31 cellular contexts compared by ENCODE assay signal in genomic region chr7:128399991-128400390, GRCh38. TPM values are rescaled to one million over a fixed set of nuclear protein-coding genes. Genes with fewer than 3 reads are reported as not detected.
"Had no signal": no experiment of that assay in that cellular context is flagged by ENCODE, and none has a peak within 500 bp of the region (broad histone marks: within the 10 kb centered on the region; RNA-seq: fewer than 3 reads in every experiment).

No MANE protein-coding gene starts in this region.

- H3K9me3 ChIP-seq: ovary, prostate gland, right atrium auricular region, right lobe of liver, sigmoid colon, stomach, thoracic aorta, thyroid gland, tibial nerve, upper lobe of left lung, vagina had no signal

- H3K27ac Mint-ChIP-seq: natural killer cell; nephron; neural progenitor cell; stimulated activated effector memory CD8-positive, alpha-beta T cell treated with anti-CD3 and anti-CD28 coated beads, Interleukin-12 subunit alpha, Interleukin-12 subunit beta, amount 100 ng/mL, for 72 hours had no signal

- H3K4me1 ChIP-seq: parathyroid adenoma, right lobe of liver had no signal

- H3K36me3 Mint-ChIP-seq: natural killer cell had no signal

- H3K27ac ChIP-seq: neural progenitor cell, ovary, parathyroid adenoma, prostate gland, right atrium auricular region, right lobe of liver, sigmoid colon, stomach, thoracic aorta, thyroid gland, tibial nerve, upper lobe of left lung, vagina had no signal

- H3K9me3 Mint-ChIP-seq: naive B cell; natural killer cell; nephron; neural progenitor cell; stimulated activated effector memory CD8-positive, alpha-beta T cell treated with anti-CD3 and anti-CD28 coated beads, Interleukin-12 subunit alpha, Interleukin-12 subunit beta, amount 100 ng/mL, for 72 hours; stimulated activated naive B cell treated with anti-CD40 and anti-IgM and Interleukin-4, amounts not matched to agents 10 μg/mL and 1 μg/mL and 100 μg/mL, for 72 hours; stimulated activated naive CD8-positive, alpha-beta T cell treated with anti-CD3 and anti-CD28 coated beads, Interleukin-15, Interleukin-2, amounts not matched to agents 100 ng/mL and 50 ng/mL, for 24 hours had no signal

- H3K27me3 Mint-ChIP-seq: naive B cell; stimulated activated naive B cell treated with anti-CD40 and anti-IgM and Interleukin-4, amounts not matched to agents 10 μg/mL and 1 μg/mL and 100 μg/mL, for 72 hours; stimulated activated naive CD8-positive, alpha-beta T cell treated with anti-CD3 and anti-CD28 coated beads, Interleukin-15, Interleukin-2, amounts not matched to agents 100 ng/mL and 50 ng/mL, for 24 hours had no signal

- DNase-seq: naive B cell; natural killer cell; occipital lobe; ovary; retina; sigmoid colon; small intestine; stimulated activated CD4-positive, alpha-beta T cell treated with anti-CD3 and anti-CD28 coated beads, Interleukin-15, amount 100 ng/mL, for 24 hours; stimulated activated CD4-positive, alpha-beta T cell treated with anti-CD3 and anti-CD28 coated beads, Interleukin-2, amount 100 ng/mL, for 24 hours; stimulated activated CD4-positive, alpha-beta T cell treated with anti-CD3 and anti-CD28 coated beads, Interleukin-2, amount 100 ng/mL, for 48 hours; stimulated activated CD4-positive, alpha-beta T cell treated with anti-CD3 and anti-CD28 coated beads, Interleukin-4, amount 100 ng/mL, for 24 hours; stimulated activated naive B cell treated with anti-CD40 and anti-IgM and Interleukin-4, amounts not matched to agents 10 μg/mL and 1 μg/mL and 100 μg/mL, for 72 hours; stimulated activated naive CD4-positive, alpha-beta T cell treated with Interleukin-2 at 50 U/mL for 16 hours; stomach; thyroid gland; trophoblast cell; upper lobe of left lung had no signal

- FAIRE-seq: small intestine, urothelium cell line had no signal

- H3K4me3 ChIP-seq: neural progenitor cell, ovary, prostate gland, right atrium auricular region, right lobe of liver, sigmoid colon, stomach, thoracic aorta, thyroid gland, tibial nerve, upper lobe of left lung, vagina had no signal

- ATAC-seq: natural killer cell; right lobe of liver; stimulated activated effector memory CD8-positive, alpha-beta T cell treated with anti-CD3 and anti-CD28 coated beads, Interleukin-12 subunit alpha, Interleukin-12 subunit beta, amount 100 ng/mL, for 72 hours; stimulated activated naive B cell treated with anti-CD40 and anti-IgM and Interleukin-4, amounts not matched to agents 10 μg/mL and 1 μg/mL and 100 μg/mL, for 72 hours had no signal

- H3K27me3 ChIP-seq: ovary, right atrium auricular region, right lobe of liver, sigmoid colon, stomach, thyroid gland, tibial nerve, upper lobe of left lung, vagina had no signal

- H3K4me3 Mint-ChIP-seq: natural killer cell; nephron; neural progenitor cell; stimulated activated effector memory CD8-positive, alpha-beta T cell treated with anti-CD3 and anti-CD28 coated beads, Interleukin-12 subunit alpha, Interleukin-12 subunit beta, amount 100 ng/mL, for 72 hours; stimulated activated naive B cell treated with anti-CD40 and anti-IgM and Interleukin-4, amounts not matched to agents 10 μg/mL and 1 μg/mL and 100 μg/mL, for 72 hours; stimulated activated naive CD8-positive, alpha-beta T cell treated with anti-CD3 and anti-CD28 coated beads, Interleukin-15, Interleukin-2, amounts not matched to agents 100 ng/mL and 50 ng/mL, for 24 hours had no signal

RNA-seq across cellular contexts. Expression of gene PRRT4, which starts 38.5 kb away (rescaled TPM):
- total RNA-seq: osteoblast, pulmonary artery endothelial cell, stomach had no signal
